ENCODE assay signal across 2 cellular contexts in the genomic region with DNA sequence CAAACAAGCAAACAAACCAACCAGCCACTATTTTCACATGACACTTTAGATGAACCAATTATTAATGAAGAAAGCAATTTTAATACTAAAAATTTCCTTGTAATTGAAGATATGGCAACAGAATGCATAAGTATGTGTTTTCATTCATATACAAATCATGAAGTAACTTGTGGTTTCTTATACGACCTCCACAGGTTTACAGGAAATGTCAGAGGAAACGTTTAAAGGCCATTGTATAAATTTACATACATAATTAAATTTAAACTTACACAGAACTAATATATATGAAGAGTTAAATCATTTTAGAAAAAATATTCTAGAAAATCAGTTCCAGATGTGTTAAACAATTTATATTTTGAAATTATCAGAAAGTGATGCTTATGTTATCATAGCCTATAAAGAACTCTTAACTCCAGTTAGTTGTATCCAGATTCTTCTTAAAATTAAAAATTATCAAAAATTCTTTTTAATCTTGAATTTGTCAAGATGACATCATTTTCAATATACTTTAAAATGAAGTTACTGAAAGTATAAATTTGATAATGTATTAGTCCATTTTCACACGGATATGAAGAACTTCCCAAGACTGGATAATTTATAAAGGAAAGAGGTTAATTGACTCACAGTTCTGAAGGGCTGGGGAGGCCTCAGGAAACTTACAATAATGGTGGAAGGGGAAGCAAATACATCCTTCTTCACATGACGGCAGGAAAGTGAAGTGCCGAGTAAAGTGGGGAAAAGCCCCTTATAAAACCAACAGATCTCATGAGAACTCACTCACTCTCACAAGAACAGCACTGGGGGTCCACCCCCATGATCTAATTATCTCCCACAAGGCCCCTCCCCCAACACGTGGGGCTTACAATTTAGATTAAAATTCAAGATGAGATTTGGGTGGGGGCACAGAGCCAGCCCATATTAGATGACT.
TF ChIP-seq lines count a peak whose summit lies in the region.

No MANE protein-coding gene starts in this region.

TF ChIP-seq in SK-N-SH, 30 proteins besides CTCF, POLR2A, EP300 and RAD21:
- TF ChIP-seq GATA2 (CRISPR knock-in tag; IDR thresholded peaks at IDR 0.05) (no peak), MXI1 (IDR thresholded peaks at IDR 0.05; ENCODE audit: low read depth, low read length) (no peak), YY1 (IDR thresholded peaks at IDR 0.05; ENCODE audit: low read depth) (no peak), FOSL2 (IDR thresholded peaks at IDR 0.05; ENCODE audit: borderline replicate concordance, low read depth) (no peak)

TF ChIP-seq in SK-N-SH treated with all-trans-retinoic acid at 6 μM for 48 hours, 23 proteins besides CTCF, POLR2A, EP300 and RAD21:
- TF ChIP-seq, protein P1, sequence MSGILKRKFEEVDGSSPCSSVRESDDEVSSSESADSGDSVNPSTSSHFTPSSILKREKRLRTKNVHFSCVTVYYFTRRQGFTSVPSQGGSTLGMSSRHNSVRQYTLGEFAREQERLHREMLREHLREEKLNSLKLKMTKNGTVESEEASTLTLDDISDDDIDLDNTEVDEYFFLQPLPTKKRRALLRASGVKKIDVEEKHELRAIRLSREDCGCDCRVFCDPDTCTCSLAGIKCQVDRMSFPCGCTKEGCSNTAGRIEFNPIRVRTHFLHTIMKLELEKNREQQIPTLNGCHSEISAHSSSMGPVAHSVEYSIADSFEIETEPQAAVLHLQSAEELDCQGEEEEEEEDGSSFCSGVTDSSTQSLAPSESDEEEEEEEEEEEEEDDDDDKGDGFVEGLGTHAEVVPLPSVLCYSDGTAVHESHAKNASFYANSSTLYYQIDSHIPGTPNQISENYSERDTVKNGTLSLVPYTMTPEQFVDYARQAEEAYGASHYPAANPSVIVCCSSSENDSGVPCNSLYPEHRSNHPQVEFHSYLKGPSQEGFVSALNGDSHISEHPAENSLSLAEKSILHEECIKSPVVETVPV (CRISPR knock-in tag; IDR thresholded peaks at IDR 0.05) = no peak
- TF ChIP-seq PATZ1 (CRISPR knock-in tag; IDR thresholded peaks at IDR 0.05; ENCODE audit: borderline replicate concordance) (no peak), PPARA (CRISPR knock-in tag; IDR thresholded peaks at IDR 0.05; ENCODE audit: borderline replicate concordance) (no peak), ESRRG (CRISPR knock-in tag; IDR thresholded peaks at IDR 0.05) (no peak), SNAI2 (CRISPR knock-in tag; IDR thresholded peaks at IDR 0.05) (no peak), ZNF565 (CRISPR knock-in tag; conservative IDR thresholded peaks at IDR 0.05; ENCODE audit: low read depth) (no peak), ARNTL (CRISPR knock-in tag; IDR thresholded peaks at IDR 0.05; ENCODE audit: borderline replicate concordance, low read depth) (no peak), BACH2 (CRISPR knock-in tag; IDR thresholded peaks at IDR 0.05; ENCODE audit: borderline replicate concordance) (no peak)
- TF ChIP-seq, protein P2, sequence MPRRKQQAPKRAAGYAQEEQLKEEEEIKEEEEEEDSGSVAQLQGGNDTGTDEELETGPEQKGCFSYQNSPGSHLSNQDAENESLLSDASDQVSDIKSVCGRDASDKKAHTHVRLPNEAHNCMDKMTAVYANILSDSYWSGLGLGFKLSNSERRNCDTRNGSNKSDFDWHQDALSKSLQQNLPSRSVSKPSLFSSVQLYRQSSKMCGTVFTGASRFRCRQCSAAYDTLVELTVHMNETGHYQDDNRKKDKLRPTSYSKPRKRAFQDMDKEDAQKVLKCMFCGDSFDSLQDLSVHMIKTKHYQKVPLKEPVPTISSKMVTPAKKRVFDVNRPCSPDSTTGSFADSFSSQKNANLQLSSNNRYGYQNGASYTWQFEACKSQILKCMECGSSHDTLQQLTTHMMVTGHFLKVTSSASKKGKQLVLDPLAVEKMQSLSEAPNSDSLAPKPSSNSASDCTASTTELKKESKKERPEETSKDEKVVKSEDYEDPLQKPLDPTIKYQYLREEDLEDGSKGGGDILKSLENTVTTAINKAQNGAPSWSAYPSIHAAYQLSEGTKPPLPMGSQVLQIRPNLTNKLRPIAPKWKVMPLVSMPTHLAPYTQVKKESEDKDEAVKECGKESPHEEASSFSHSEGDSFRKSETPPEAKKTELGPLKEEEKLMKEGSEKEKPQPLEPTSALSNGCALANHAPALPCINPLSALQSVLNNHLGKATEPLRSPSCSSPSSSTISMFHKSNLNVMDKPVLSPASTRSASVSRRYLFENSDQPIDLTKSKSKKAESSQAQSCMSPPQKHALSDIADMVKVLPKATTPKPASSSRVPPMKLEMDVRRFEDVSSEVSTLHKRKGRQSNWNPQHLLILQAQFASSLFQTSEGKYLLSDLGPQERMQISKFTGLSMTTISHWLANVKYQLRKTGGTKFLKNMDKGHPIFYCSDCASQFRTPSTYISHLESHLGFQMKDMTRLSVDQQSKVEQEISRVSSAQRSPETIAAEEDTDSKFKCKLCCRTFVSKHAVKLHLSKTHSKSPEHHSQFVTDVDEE (CRISPR knock-in tag; IDR thresholded peaks at IDR 0.05) = no peak
- TF ChIP-seq, protein P3, sequence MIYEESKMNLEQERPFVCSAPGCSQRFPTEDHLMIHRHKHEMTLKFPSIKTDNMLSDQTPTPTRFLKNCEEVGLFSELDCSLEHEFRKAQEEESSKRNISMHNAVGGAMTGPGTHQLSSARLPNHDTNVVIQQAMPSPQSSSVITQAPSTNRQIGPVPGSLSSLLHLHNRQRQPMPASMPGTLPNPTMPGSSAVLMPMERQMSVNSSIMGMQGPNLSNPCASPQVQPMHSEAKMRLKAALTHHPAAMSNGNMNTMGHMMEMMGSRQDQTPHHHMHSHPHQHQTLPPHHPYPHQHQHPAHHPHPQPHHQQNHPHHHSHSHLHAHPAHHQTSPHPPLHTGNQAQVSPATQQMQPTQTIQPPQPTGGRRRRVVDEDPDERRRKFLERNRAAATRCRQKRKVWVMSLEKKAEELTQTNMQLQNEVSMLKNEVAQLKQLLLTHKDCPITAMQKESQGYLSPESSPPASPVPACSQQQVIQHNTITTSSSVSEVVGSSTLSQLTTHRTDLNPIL (CRISPR knock-in tag; IDR thresholded peaks at IDR 0.05; ENCODE audit: low read depth) = no peak
TF ChIP-seq in SK-N-SH treated with all-trans-retinoic acid at 6 μM for 48 hours: peak in this region for 0.
